8 cellular contexts compared by ENCODE assay signal in the genomic region with DNA sequence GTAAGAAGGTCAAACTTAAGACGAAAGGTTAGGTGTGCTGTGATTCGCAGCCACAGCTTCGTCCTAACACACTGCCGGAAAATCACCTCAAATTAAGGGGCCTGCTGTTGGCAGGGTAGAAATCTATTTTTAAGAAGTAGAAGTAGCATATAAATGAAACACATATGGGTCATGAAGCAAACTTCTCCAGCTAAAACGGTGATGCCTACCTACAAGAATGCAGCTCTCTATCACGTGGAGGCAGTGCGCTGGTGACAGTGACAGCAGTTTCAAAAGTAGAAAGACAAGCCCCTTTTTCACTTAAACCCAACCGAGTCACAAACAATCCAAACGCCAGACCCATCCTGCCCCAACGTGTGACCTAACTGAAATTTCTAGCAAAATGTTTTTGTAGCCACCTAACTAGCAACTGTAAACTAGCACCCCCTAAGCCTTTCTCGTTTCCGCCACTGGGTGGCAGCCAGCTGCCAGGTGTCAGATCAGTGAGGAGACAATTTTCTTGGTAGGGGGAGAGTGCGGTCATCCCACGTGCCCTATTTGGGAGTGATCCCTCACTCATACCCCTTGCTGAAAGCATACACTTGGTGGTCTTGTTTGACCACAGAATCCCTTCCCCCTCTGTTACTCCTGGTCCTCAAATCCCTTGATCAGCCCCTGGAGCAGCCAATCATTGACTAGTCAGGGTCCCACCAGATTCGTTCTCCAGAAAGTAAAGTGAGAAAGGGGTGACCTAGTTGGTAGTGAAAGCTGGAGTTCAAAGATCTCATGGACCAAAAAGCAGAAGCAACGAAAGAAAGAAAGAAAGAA.
A peak's percentile ranks its signal among the peaks of the same experiment; 100 is the strongest.
DNase-seq lines count a peak whose midpoint lies in the region; ATAC-seq lines count a peak whose summit lies in the region.

No MANE protein-coding gene starts in this region.

- ATAC-seq in CD4-positive, CD25-positive, alpha-beta regulatory T cell (ENCODE audit: low read depth in 2 of 2), result peak in 1 of 2 donors; percentile 22
- ATAC-seq in GM19463 (IDR thresholded peaks at IDR 0.05; ENCODE audit: unreplicated experiment) (peak; percentile 66), HG03097 (IDR thresholded peaks at IDR 0.05; ENCODE audit: low FRiP score, unreplicated experiment) (no peak)

- no peak overlapping the region for H3K4me3 Mint-ChIP-seq in CD4-positive, CD25-positive, alpha-beta regulatory T cell

- H3K36me3 ChIP-seq in CD4-positive, CD25-positive, alpha-beta regulatory T cell (ENCODE audit: control insufficient read depth, insufficient read depth, low read length), result no peaks in the 10 kb centered on the region

- H3K4me3 ChIP-seq in CD4-positive, CD25-positive, alpha-beta regulatory T cell (ENCODE audit: low read depth, low read length), result no peak overlapping the region

- H3K9me3 Mint-ChIP-seq in CD4-positive, CD25-positive, alpha-beta regulatory T cell, result peaks cover 0 to 2% (median 0%) of the 10 kb centered on the region in 7 donors

- H3K4me1 ChIP-seq in CD4-positive, CD25-positive, alpha-beta regulatory T cell (ENCODE audit: control insufficient read depth, insufficient read depth, low read length, poor library complexity, severe bottlenecking), result no peaks in the 10 kb centered on the region

- no peak overlapping the region for H3K27ac ChIP-seq in CD4-positive, CD25-positive, alpha-beta regulatory T cell (ENCODE audit: insufficient read depth, low read length, poor library complexity, severe bottlenecking)

- peaks cover 10% of the 10 kb centered on the region for H3K27me3 Mint-ChIP-seq in CD4-positive, CD25-positive, alpha-beta regulatory T cell

- no peaks in the 10 kb centered on the region for H3K36me3 Mint-ChIP-seq in CD4-positive, CD25-positive, alpha-beta regulatory T cell

- H3K27ac Mint-ChIP-seq in CD4-positive, CD25-positive, alpha-beta regulatory T cell, result no peak overlapping the region

- DNase-seq in CD4-positive, CD25-positive, alpha-beta regulatory T cell, result peak; percentile 2 to 39 (median 14)
- peak; percentile 45 for DNase-seq in NCI-H1092 (lab: John Stamatoyannopoulos, UW)
- DNase-seq in T-helper 2 cell, result peak in 4 of 5 experiments; percentile 11 to 38 (median 20)
- peak; percentile 16 to 58 for DNase-seq in T47D (ENCODE audit: low read depth in 1 of 2, low spot score in 1 of 2)
- DNase-seq in iPS-NIHi7 (ENCODE audit: extremely low spot score), result peak; percentile 85
- peak; percentile 32 for DNase-seq in stimulated activated CD4-positive, alpha-beta T cell treated with anti-CD3 and anti-CD28 coated beads, Interleukin-12 subunit alpha, Interleukin-12 subunit beta, amount 100 ng/mL, for 4 hours

- H3K27me3 ChIP-seq in CD4-positive, CD25-positive, alpha-beta regulatory T cell (ENCODE audit: control insufficient read depth, insufficient read depth, low read length), result no peaks in the 10 kb centered on the region

- H3K4me1 Mint-ChIP-seq in CD4-positive, CD25-positive, alpha-beta regulatory T cell, result no peaks in the 10 kb centered on the region

- H3K9me3 ChIP-seq in CD4-positive, CD25-positive, alpha-beta regulatory T cell (ENCODE audit: control insufficient read depth in 2 of 2, low read length in 2 of 2), result no peaks in the 10 kb centered on the region

- in situ Hi-C loops in T47D (cut with HindIII; ENCODE audit: low pct_unique_long_range_greater_than_20kb, low sequenced_read_pairs), result no loop called here

Comparison
In these comparisons a context has a peak if more than half of its experiments do, and no peak if none do; other contexts are left out.
1. DNase-seq: peak in every context shown above with its lines; median percentile 85 in iPS-NIHi7; 45 in NCI-H1092; 37 in T47D; 32 in stimulated activated CD4-positive, alpha-beta T cell treated with anti-CD3 and anti-CD28 coated beads, Interleukin-12 subunit alpha, Interleukin-12 subunit beta, amount 100 ng/mL, for 4 hours; 20 in T-helper 2 cell; 14 in CD4-positive, CD25-positive, alpha-beta regulatory T cell.